1 cellular context compared by ENCODE assay signal in genomic region chr1:212261361-212261929, GRCh38.
TF ChIP-seq lines count a peak whose summit lies in the region.

No MANE protein-coding gene starts in this region.

TF ChIP-seq in K562, 482 proteins besides CTCF, POLR2A, EP300 and RAD21 (continued from another document and continues in another):
- TF ChIP-seq HOMEZ (CRISPR knock-in tag; IDR thresholded peaks at IDR 0.05), result no peak
- no peak for TF ChIP-seq DIDO1 (tag; IDR thresholded peaks at IDR 0.05; ENCODE audit: low read depth)
- no peak for TF ChIP-seq RBM39 (optimal IDR thresholded peaks at IDR 0.05; ENCODE audit: low read depth, low read length)
- no peak for TF ChIP-seq ETV5 (CRISPR knock-in tag; IDR thresholded peaks at IDR 0.05; ENCODE audit: low read depth)
- TF ChIP-seq DNMT1 (IDR thresholded peaks at IDR 0.05), result no peak
- TF ChIP-seq ZNF695 (CRISPR knock-in tag; IDR thresholded peaks at IDR 0.05), result no peak
- no peak for TF ChIP-seq ZSCAN32 (CRISPR knock-in tag; IDR thresholded peaks at IDR 0.05)
- TF ChIP-seq SMARCB1 (IDR thresholded peaks at IDR 0.05; ENCODE audit: insufficient read length, low read depth), result no peak
- TF ChIP-seq STAT5A (IDR thresholded peaks at IDR 0.05; ENCODE audit: borderline replicate concordance, low read length), result no peak
- no peak for TF ChIP-seq NFIX (CRISPR knock-in tag; IDR thresholded peaks at IDR 0.05; ENCODE audit: low read depth)
- no peak for TF ChIP-seq SMAD2 (IDR thresholded peaks at IDR 0.05; ENCODE audit: low read depth, low read length)
- TF ChIP-seq ZNF696 (CRISPR knock-in tag; conservative IDR thresholded peaks at IDR 0.05), result no peak
- TF ChIP-seq POLR2AphosphoS5 (IDR thresholded peaks at IDR 0.05; ENCODE audit: control insufficient read depth, insufficient read depth, low read depth, low read length), result no peak
- TF ChIP-seq PHB (CRISPR knock-in tag; IDR thresholded peaks at IDR 0.05), result no peak
- TF ChIP-seq XRCC4 (IDR thresholded peaks at IDR 0.05; ENCODE audit: extremely low read depth, insufficient read depth, insufficient read length), result no peak
- TF ChIP-seq CTBP1 (IDR thresholded peaks at IDR 0.05; ENCODE audit: borderline replicate concordance), result peak; percentile 69; the same call in 1 of the 2 replicates
- no peak for TF ChIP-seq ZNF140 (CRISPR knock-in tag; IDR thresholded peaks at IDR 0.05)
- no peak for TF ChIP-seq TSHZ1 (CRISPR knock-in tag; IDR thresholded peaks at IDR 0.05)
- peak; percentile 48 for TF ChIP-seq FOXM1 (IDR thresholded peaks at IDR 0.05; ENCODE audit: low read depth)
- no peak for TF ChIP-seq FOXM1 (CRISPR knock-in tag; IDR thresholded peaks at IDR 0.05; ENCODE audit: low read depth)
- no peak for TF ChIP-seq ZBTB8A (IDR thresholded peaks at IDR 0.05; ENCODE audit: partially characterized antibody)
- TF ChIP-seq PKNOX1 (IDR thresholded peaks at IDR 0.05), result 0 out of 2 replicates have a peak, but pooled peaks have one; percentile 35
- no peak for TF ChIP-seq NR0B1 (IDR thresholded peaks at IDR 0.05; ENCODE audit: partially characterized antibody)
- no peak for TF ChIP-seq BCLAF1 (IDR thresholded peaks at IDR 0.05; ENCODE audit: borderline replicate concordance in 1 of 2, control insufficient read depth in 1 of 2, low read depth in 2 of 2, low read length in 1 of 2)
- no peak for TF ChIP-seq ZNF133 (CRISPR knock-in tag; IDR thresholded peaks at IDR 0.05)
- 0 out of 4 replicates have a peak, but pooled peaks of 1 of the 2 experiments have one; percentile 8 for TF ChIP-seq NRF1 (conservative IDR thresholded peaks at IDR 0.05 in 1 of 2, IDR thresholded peaks at IDR 0.05 in 1 of 2)
- peak; percentile 75 for TF ChIP-seq KLF16 (IDR thresholded peaks at IDR 0.05)
- no peak for TF ChIP-seq CREBBP (IDR thresholded peaks at IDR 0.05; ENCODE audit: low read depth, low read length)
- no peak for TF ChIP-seq ZBTB17 (CRISPR knock-in tag; IDR thresholded peaks at IDR 0.05)
- no peak for TF ChIP-seq MCM5 (IDR thresholded peaks at IDR 0.05; ENCODE audit: low read depth)
- no peak for TF ChIP-seq PRPF4 (IDR thresholded peaks at IDR 0.05; ENCODE audit: insufficient read depth, low read depth, low read length, poor library complexity, severe bottlenecking)
- TF ChIP-seq CBX3 (IDR thresholded peaks at IDR 0.05; ENCODE audit: borderline replicate concordance in 1 of 2, low read length in 2 of 2), result no peak
- no peak for TF ChIP-seq FOXA3 (CRISPR knock-in tag; conservative IDR thresholded peaks at IDR 0.05 in 1 of 2, IDR thresholded peaks at IDR 0.05 in 1 of 2)
- TF ChIP-seq SRSF7 (optimal IDR thresholded peaks at IDR 0.05; ENCODE audit: low read depth, low read length), result no peak
- no peak for TF ChIP-seq ZBTB1 (CRISPR knock-in tag; IDR thresholded peaks at IDR 0.05; ENCODE audit: borderline replicate concordance, low read depth)
- no peak; the same call in 1 of the 2 replicates for TF ChIP-seq EHMT2 (IDR thresholded peaks at IDR 0.05)
- TF ChIP-seq CXXC5 (CRISPR knock-in tag; IDR thresholded peaks at IDR 0.05), result peak; percentile 48
- TF ChIP-seq ID3 (CRISPR knock-in tag; IDR thresholded peaks at IDR 0.05), result no peak
- TF ChIP-seq ID3 (tag; IDR thresholded peaks at IDR 0.05), result no peak
- TF ChIP-seq ZNF561 (CRISPR knock-in tag; conservative IDR thresholded peaks at IDR 0.05), result no peak
- TF ChIP-seq ZNF639 (CRISPR knock-in tag; conservative IDR thresholded peaks at IDR 0.05 in 1 of 2, IDR thresholded peaks at IDR 0.05 in 1 of 2), result no peak
- TF ChIP-seq TEAD1 (CRISPR knock-in tag; IDR thresholded peaks at IDR 0.05), result no peak
- TF ChIP-seq GABPB1 (CRISPR knock-in tag; IDR thresholded peaks at IDR 0.05), result no peak
- no peak for TF ChIP-seq PHF8 (IDR thresholded peaks at IDR 0.05; ENCODE audit: borderline replicate concordance, low read length)
- TF ChIP-seq ZBTB43 (CRISPR knock-in tag; IDR thresholded peaks at IDR 0.05), result no peak
- TF ChIP-seq TCF3 (CRISPR knock-in tag; IDR thresholded peaks at IDR 0.05), result peak; percentile 81
- TF ChIP-seq E2F6 (IDR thresholded peaks at IDR 0.05; ENCODE audit: borderline replicate concordance in 1 of 2, extremely low read depth in 1 of 2, insufficient read depth in 1 of 2, insufficient read length in 1 of 2, low read depth in 1 of 2, low read length in 1 of 2, poor library complexity in 1 of 2, severe bottlenecking in 1 of 2), result no peak
- peak; percentile 21 to 26 for TF ChIP-seq AFF1 (IDR thresholded peaks at IDR 0.05; ENCODE audit: low read depth in 1 of 2, partially characterized antibody in 2 of 2)
- no peak for TF ChIP-seq MCM3 (IDR thresholded peaks at IDR 0.05)
